Comparison of ENCODE assay signal across 23 cellular contexts in genomic region chr22:43035250-43035649, GRCh38.
"Had no signal": no experiment of that assay in that cellular context is flagged by ENCODE, and none has a peak within 500 bp of the region (broad histone marks: within the 10 kb centered on the region; RNA-seq: fewer than 3 reads in every experiment).

No MANE protein-coding gene starts in this region.

- H3K4me1 ChIP-seq: neural progenitor cell, uterus had no signal

- H3K4me2 ChIP-seq: hepatocyte, neural progenitor cell had no signal

- H3K9me3 Mint-ChIP-seq: naive thymus-derived CD8-positive, alpha-beta T cell; nephron; neural progenitor cell; stimulated activated naive CD8-positive, alpha-beta T cell treated with anti-CD3 and anti-CD28 coated beads, Interleukin-15, Interleukin-2, amounts not matched to agents 100 ng/mL and 50 ng/mL, for 24 hours; type B pancreatic cell had no signal

- H3K4me3 Mint-ChIP-seq: naive thymus-derived CD8-positive, alpha-beta T cell; nephron; neural progenitor cell; stimulated activated naive CD8-positive, alpha-beta T cell treated with anti-CD3 and anti-CD28 coated beads, Interleukin-15, Interleukin-2, amounts not matched to agents 100 ng/mL and 50 ng/mL, for 24 hours; type B pancreatic cell had no signal

- H3K27me3 ChIP-seq: hepatocyte, neural progenitor cell, ovary, right atrium auricular region, tibial nerve, uterus had no signal

- H3K9ac ChIP-seq: neural progenitor cell had no signal

- H3K9me3 ChIP-seq: left ventricle myocardium inferior, ovary, right atrium auricular region, tibial nerve, uterus had no signal

- H3K36me3 ChIP-seq: left ventricle myocardium inferior, neural progenitor cell, ovary, right atrium auricular region, uterus had no signal

- H3K36me3 Mint-ChIP-seq: neural progenitor cell, type B pancreatic cell had no signal

- H3K27ac Mint-ChIP-seq: nephron; neural progenitor cell; progenitor cell of endocrine pancreas; stimulated activated naive CD8-positive, alpha-beta T cell treated with anti-CD3 and anti-CD28 coated beads, Interleukin-15, Interleukin-2, amounts not matched to agents 100 ng/mL and 50 ng/mL, for 24 hours; type B pancreatic cell had no signal

- H3K27me3 Mint-ChIP-seq: naive thymus-derived CD8-positive, alpha-beta T cell; progenitor cell of endocrine pancreas; stimulated activated naive CD8-positive, alpha-beta T cell treated with anti-CD3 and anti-CD28 coated beads, Interleukin-15, Interleukin-2, amounts not matched to agents 100 ng/mL and 50 ng/mL, for 24 hours; type B pancreatic cell had no signal

- DNase-seq: islet precursor cell; left ventricle myocardium inferior; mesendoderm; midbrain; naive thymus-derived CD8-positive, alpha-beta T cell; ovary; stimulated activated CD4-positive, alpha-beta T cell treated with anti-CD3 and anti-CD28 coated beads, Interleukin-12 subunit alpha, Interleukin-12 subunit beta, amount 100 ng/mL, for 4 hours; stimulated activated CD4-positive, alpha-beta T cell treated with anti-CD3 and anti-CD28 coated beads, Interleukin-15, amount 100 ng/mL, for 24 hours; stimulated activated CD4-positive, alpha-beta T cell treated with anti-CD3 and anti-CD28 coated beads, Interleukin-2, amount 100 ng/mL, for 24 hours; stimulated activated CD4-positive, alpha-beta T cell treated with anti-CD3 and anti-CD28 coated beads, Interleukin-4, amount 100 ng/mL, for 1 hour; stimulated activated naive CD4-positive, alpha-beta T cell; substantia nigra; uterus had no signal

- H3K27ac ChIP-seq: hepatocyte, neural progenitor cell, ovary, right atrium auricular region, uterus had no signal

- H3K4me3 ChIP-seq: hepatocyte, left ventricle myocardium inferior, lung, neural progenitor cell, ovary, right atrium auricular region, skin epidermis, tibial nerve, uterus had no signal

- H2AFZ ChIP-seq: hepatocyte, neural progenitor cell had no signal
